ENCODE assay signal across 8 cellular contexts in the genomic region with DNA sequence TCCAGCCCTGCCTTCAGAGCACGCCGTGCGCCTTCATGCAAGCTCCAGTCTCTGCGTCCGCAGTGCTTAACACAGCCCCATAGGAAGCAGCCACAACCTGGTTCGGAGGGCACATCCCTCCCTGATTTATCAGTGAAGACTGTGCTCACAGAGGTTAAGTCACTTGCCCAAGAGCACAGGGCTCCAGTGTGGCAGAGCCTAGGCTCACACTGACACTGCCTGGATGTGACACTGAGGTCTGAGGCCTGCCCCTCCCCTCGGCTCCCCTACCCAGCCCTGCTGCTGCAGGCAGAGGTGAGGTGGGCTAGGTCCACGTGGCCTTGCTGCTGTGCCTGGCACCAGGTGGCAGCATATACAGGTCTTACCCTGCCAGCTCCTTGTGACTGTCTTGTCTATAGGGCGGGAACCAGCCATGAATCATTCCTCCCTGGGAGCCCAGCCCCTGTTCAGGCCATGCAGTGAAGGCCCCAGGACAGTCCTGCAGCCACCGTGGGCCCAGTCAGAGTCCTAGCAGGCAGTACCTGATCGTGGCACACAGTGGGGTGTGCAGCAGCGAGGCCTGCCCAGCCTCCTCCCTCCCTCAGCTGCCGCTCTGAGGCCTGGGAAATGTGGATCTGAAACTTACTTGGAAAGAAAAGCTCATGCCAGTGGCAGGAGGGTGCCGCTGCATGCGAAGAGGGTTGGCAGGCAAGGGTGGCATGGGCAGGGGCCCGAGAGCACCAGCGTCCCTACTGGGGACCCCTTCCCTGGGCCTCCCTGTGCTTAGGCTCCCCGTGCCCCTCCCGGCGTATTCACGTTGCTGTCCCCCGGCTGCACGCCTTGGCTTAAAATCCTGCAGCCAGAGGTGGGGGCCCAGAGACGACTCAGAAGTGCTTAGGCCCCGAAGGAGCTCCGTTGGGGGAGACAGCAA. TPM values are rescaled to one million over a fixed set of nuclear protein-coding genes. Genes with fewer than 3 reads are reported as not detected.
DNase-seq lines count a peak whose midpoint lies in the region; ATAC-seq and TF ChIP-seq lines count a peak whose summit lies in the region.

No MANE protein-coding gene starts in this region.

- DNase-seq in stimulated activated CD4-positive, alpha-beta T cell treated with anti-CD3 and anti-CD28 coated beads, Interleukin-12 subunit alpha, Interleukin-12 subunit beta, amount 100 ng/mL, for 48 hours (ENCODE audit: low read depth in 2 of 3, low spot score in 1 of 3), result peak in 2 of 3 donors; percentile 42 to 63
- DNase-seq in stimulated activated CD4-positive, alpha-beta T cell treated with anti-CD3 and anti-CD28 coated beads, Interleukin-12 subunit alpha, Interleukin-12 subunit beta, amount 100 ng/mL, for 4 hours, result no peak
- DNase-seq in activated naive CD4-positive, alpha-beta T cell treated with anti-CD3 and anti-CD28 coated beads for 36 hours, result peak; percentile 81
- peak; percentile 61 for DNase-seq in Right ventricle myocardium superior
- peak; percentile 55 to 61 for DNase-seq in psoas muscle

- H3K4me1 ChIP-seq in OCI-LY3 (ENCODE audit: low read length) (peaks cover 38% of the 10 kb centered on the region), psoas muscle (peaks cover 58% of the 10 kb centered on the region)

- peak overlapping the region; percentile 83 for H3K4me3 Mint-ChIP-seq in activated naive CD4-positive, alpha-beta T cell treated with anti-CD3 and anti-CD28 coated beads for 36 hours

- H3K27me3 Mint-ChIP-seq in activated naive CD4-positive, alpha-beta T cell treated with anti-CD3 and anti-CD28 coated beads for 36 hours (ENCODE audit: low read depth), result no peaks in the 10 kb centered on the region

- 50 to 56% (median 54%) methylated on average over 25 to 26 of the region's 26 CpGs for WGBS in psoas muscle, 3 donors

- H3K4me3 ChIP-seq in OCI-LY3 (ENCODE audit: low read length) (peak overlapping the region; percentile 91), psoas muscle (peak overlapping the region; percentile 84)

- TF ChIP-seq CTCF in OCI-LY3 (IDR thresholded peaks at IDR 0.05; ENCODE audit: low read depth, low read length) (peak; percentile 80), psoas muscle (IDR thresholded peaks at IDR 0.05) (peak; percentile 22)

- ATAC-seq in Right ventricle myocardium superior (ENCODE audit: poor library complexity) (peak; percentile 34), psoas muscle (peak; percentile 46 to 73 (median 64)), HG03521 (IDR thresholded peaks at IDR 0.05; ENCODE audit: unreplicated experiment) (no peak), HG02870 (IDR thresholded peaks at IDR 0.05; ENCODE audit: unreplicated experiment) (no peak)

- H3K79me2 ChIP-seq in OCI-LY3 (ENCODE audit: low read length), result peaks cover 38% of the 10 kb centered on the region

- intact Hi-C loops in activated naive CD4-positive, alpha-beta T cell treated with anti-CD3 and anti-CD28 coated beads for 36 hours (cut with micrococcal nuclease), result loop anchor here (1.0 to 5.0 kb wide), 4 partner anchors 23 to 127 kb away; a partner anchor contains a TSS
- intact Hi-C loops in Right ventricle myocardium superior (cut with DNase I) (loop anchor here (10.0 kb wide), 1 partner anchor 54 kb away; no protein-coding TSS in a partner anchor), psoas muscle (cut with DNase I) (loop anchor here (2.0 to 10.0 kb wide), 4 partner anchors 24 to 174 kb away; a partner anchor contains a TSS)

- H3K36me3 Mint-ChIP-seq in activated naive CD4-positive, alpha-beta T cell treated with anti-CD3 and anti-CD28 coated beads for 36 hours (ENCODE audit: low read depth), result peaks cover 12% of the 10 kb centered on the region

- H3K27me3 ChIP-seq in OCI-LY3 (ENCODE audit: low read depth, low read length) (no peaks in the 10 kb centered on the region), psoas muscle (ENCODE audit: insufficient read depth in 3 of 3, low read length in 2 of 3) (no peaks in the 10 kb centered on the region)

- peak overlapping the region; percentile 83 for H3K4me2 ChIP-seq in OCI-LY3 (ENCODE audit: low read length)

- H4K20me1 ChIP-seq in OCI-LY3 (ENCODE audit: insufficient read depth, low read length), result peaks cover 30% of the 10 kb centered on the region

- H3K36me3 ChIP-seq in OCI-LY3 (replicated peaks; ENCODE audit: low read depth, low read length), result peaks cover 22% of the 10 kb centered on the region
- H3K36me3 ChIP-seq in psoas muscle (ENCODE audit: insufficient read depth in 1 of 2, low read depth in 1 of 2), result no peaks in the 10 kb centered on the region

- CTCF ChIA-PET in activated naive CD4-positive, alpha-beta T cell treated with anti-CD3 and anti-CD28 coated beads for 36 hours (lab: Charles Lee), result interaction anchor here (1.0 to 3.4 kb wide), 6 partner anchors 10 to 63 kb away, joined by 3 to 23 read pairs (median 8); a partner anchor contains a TSS

- H3K27ac Mint-ChIP-seq in activated naive CD4-positive, alpha-beta T cell treated with anti-CD3 and anti-CD28 coated beads for 36 hours, result peak overlapping the region; percentile 84

- peaks cover 10% of the 10 kb centered on the region for H3K9me3 Mint-ChIP-seq in activated naive CD4-positive, alpha-beta T cell treated with anti-CD3 and anti-CD28 coated beads for 36 hours

- peak overlapping the region; percentile 83 for H3K9ac ChIP-seq in OCI-LY3 (ENCODE audit: low read length)

- H3K4me1 Mint-ChIP-seq in activated naive CD4-positive, alpha-beta T cell treated with anti-CD3 and anti-CD28 coated beads for 36 hours (ENCODE audit: low read depth), result peaks cover 37% of the 10 kb centered on the region

- H3K27ac ChIP-seq in OCI-LY3 (ENCODE audit: low read length), result peak overlapping the region; percentile 47
- peak overlapping the region; percentile 96 for H3K27ac ChIP-seq in psoas muscle

- H3K9me3 ChIP-seq in OCI-LY3 (ENCODE audit: insufficient read depth, low read length), result peaks cover 8% of the 10 kb centered on the region
- H3K9me3 ChIP-seq in psoas muscle, result no peaks in the 10 kb centered on the region

- H2AFZ ChIP-seq in OCI-LY3 (ENCODE audit: low read depth, low read length), result no peak overlapping the region; the same call in 1 of the 2 replicates

RNA-seq across cellular contexts. Expression of a gene that starts 1.2 kb away (rescaled TPM):
- 10 to 100 TPM; 32.6 to 34.9 TPM for total RNA-seq in activated naive CD4-positive, alpha-beta T cell treated with anti-CD3 and anti-CD28 coated beads for 36 hours
- total RNA-seq in Right ventricle myocardium superior (69.0 TPM), psoas muscle (10 to 100 TPM; 26.9 to 38.1 (median 33.9) TPM)
- polyA plus RNA-seq in psoas muscle, result 10 to 100 TPM; 13.0 to 26.8 (median 24.8) TPM

RNA-seq across cellular contexts. Expression of a gene that starts 23.2 kb away (rescaled TPM):
- total RNA-seq in activated naive CD4-positive, alpha-beta T cell treated with anti-CD3 and anti-CD28 coated beads for 36 hours, result 10 to 100 TPM; 20.1 to 21.4 TPM
- total RNA-seq in Right ventricle myocardium superior (14.0 TPM), psoas muscle (10 to 100 TPM; 15.7 to 25.0 (median 20.6) TPM)
- 10 to 100 TPM; 11.7 to 19.0 (median 14.8) TPM for polyA plus RNA-seq in psoas muscle

Comparison
In these comparisons a context has a peak if more than half of its experiments do, and no peak if none do; other contexts are left out.
1. ATAC-seq: peak in Right ventricle myocardium superior (single experiment) and psoas muscle (4 of 4); none in HG03521 (single experiment) and HG02870 (single experiment).